Comparison of ENCODE assay signal across 7 cellular contexts in the genomic region with DNA sequence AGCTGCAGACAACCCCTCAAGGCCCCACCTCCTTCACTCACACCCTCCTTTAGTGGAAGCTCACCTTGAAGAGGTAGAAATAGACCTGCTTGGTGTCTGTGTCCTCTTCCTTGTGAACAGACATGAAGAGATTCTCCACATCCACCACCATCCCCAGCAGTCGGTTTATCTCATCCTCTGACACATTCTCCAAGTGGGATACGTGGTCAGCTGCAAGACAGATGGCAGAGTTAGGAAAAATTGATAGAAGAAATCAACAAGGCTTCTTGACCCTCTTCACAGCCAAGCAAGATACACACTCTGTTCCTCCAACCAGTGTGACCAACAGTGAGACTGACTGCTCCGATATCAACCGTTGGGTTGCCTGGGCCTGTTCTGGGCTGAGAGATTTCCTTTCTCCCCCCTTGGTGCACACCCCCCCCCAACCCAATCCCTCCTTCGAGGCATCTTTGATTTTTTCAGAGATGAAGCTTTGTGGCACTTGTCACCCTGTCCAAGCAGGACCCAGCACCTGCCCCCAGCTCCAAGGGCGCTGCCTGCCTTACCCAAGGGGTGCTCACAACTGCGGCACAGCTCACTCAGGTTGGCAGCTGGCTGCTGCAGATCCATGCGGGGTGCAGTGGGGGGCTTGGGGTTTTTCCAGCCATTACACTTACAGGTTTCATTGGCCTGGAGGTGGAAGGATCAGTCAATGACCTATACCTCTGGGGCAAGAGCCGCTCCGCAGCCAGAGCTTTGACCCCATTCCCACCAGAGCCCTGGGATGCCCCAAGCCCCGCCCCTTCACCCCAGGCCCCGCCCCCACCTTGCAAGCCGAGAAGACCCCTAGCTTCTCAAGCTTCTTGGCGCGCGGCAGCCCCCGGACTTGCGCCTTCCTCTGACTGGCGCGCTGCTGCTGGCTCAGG. TPM values are rescaled to one million over a fixed set of nuclear protein-coding genes. Genes with fewer than 3 reads are reported as not detected.
A peak's percentile ranks its signal among the peaks of the same experiment; 100 is the strongest.
DNase-seq lines count a peak whose midpoint lies in the region; ATAC-seq and TF ChIP-seq lines count a peak whose summit lies in the region.
"Had no signal": no experiment of that assay in that cellular context is flagged by ENCODE, and none has a peak within 500 bp of the region (broad histone marks: within the 10 kb centered on the region; RNA-seq: fewer than 3 reads in every experiment).

No MANE protein-coding gene starts in this region.

- H4K20me1 ChIP-seq in neural progenitor cell (ENCODE audit: low read depth) = no peaks in the 10 kb centered on the region

- H3K27me3 Mint-ChIP-seq in activated CD4-positive, alpha-beta T cell treated with anti-CD3 and anti-CD28 coated beads for 36 hours = no peaks in the 10 kb centered on the region
- peaks cover 5% of the 10 kb centered on the region for H3K27me3 Mint-ChIP-seq in neural progenitor cell (ENCODE audit: insufficient read depth, low read depth)

- H3K27ac ChIP-seq in brain microvascular endothelial cell (no peak overlapping the region), neural progenitor cell (peak overlapping the region; percentile 64)
- H3K27ac ChIP-seq: neutrophil had no signal

- intact Hi-C loops in activated CD4-positive, alpha-beta T cell treated with anti-CD3 and anti-CD28 coated beads for 36 hours (cut with DNase I, micrococcal nuclease) = loop anchor here in 1 of 2 experiments (1.0 kb wide), 9 partner anchors 8 to 287 kb away; a partner anchor contains a TSS

- DNase-seq in activated CD4-positive, alpha-beta T cell treated with anti-CD3 and anti-CD28 coated beads for 36 hours = peak; percentile 43
- DNase-seq in activated CD4-positive, alpha-beta T cell treated with anti-CD3 and anti-CD28 coated beads, Interleukin-2, amount 50 U/mL, for 1 hour = no peak
- DNase-seq in brain microvascular endothelial cell = no peak
- peak; percentile 79 for DNase-seq in neural progenitor cell (ENCODE audit: low spot score)
- DNase-seq in NCI-H526 treated with DMSO at 0.1 percent for 48 hours (lab: John Stamatoyannopoulos, UW) = no peak
- DNase-seq in COR-L47 (lab: John Stamatoyannopoulos, UW) = no peak

- TF ChIP-seq CTCF in brain microvascular endothelial cell (IDR thresholded peaks at IDR 0.05; ENCODE audit: low read depth, low read length, missing control alignments) = no peak
- TF ChIP-seq CTCF in neural progenitor cell (IDR thresholded peaks at IDR 0.05) = no peak

- H3F3A ChIP-seq in neural progenitor cell (ENCODE audit: low read depth) = peaks cover 25% of the 10 kb centered on the region

- H3K36me3 Mint-ChIP-seq in activated CD4-positive, alpha-beta T cell treated with anti-CD3 and anti-CD28 coated beads for 36 hours (ENCODE audit: low read depth) = peaks cover 35% of the 10 kb centered on the region
- H3K36me3 Mint-ChIP-seq in neural progenitor cell = peaks cover 9% of the 10 kb centered on the region

- peak overlapping the region; percentile 99 for H2AFZ ChIP-seq in neural progenitor cell (replicated peaks)

- peak overlapping the region; percentile 70 for H3K27ac Mint-ChIP-seq in activated CD4-positive, alpha-beta T cell treated with anti-CD3 and anti-CD28 coated beads for 36 hours
- no peak overlapping the region for H3K27ac Mint-ChIP-seq in neural progenitor cell

- H3K9me3 ChIP-seq in neural progenitor cell (ENCODE audit: low read depth) = no peaks in the 10 kb centered on the region
- H3K9me3 ChIP-seq: neutrophil had no signal

- H3K4me3 ChIP-seq in brain microvascular endothelial cell (ENCODE audit: low read depth, low read length) (peak overlapping the region; percentile 58), neural progenitor cell (peak overlapping the region; percentile 97)

- in situ Hi-C loops in brain microvascular endothelial cell (cut with HindIII; ENCODE audit: low pct_ligation_motif_present, low sequenced_read_pairs) = loop anchor here (25.0 kb wide), 1 partner anchor 158 kb away; a partner anchor contains a TSS

- peaks cover 16% of the 10 kb centered on the region for H3K4me1 ChIP-seq in neural progenitor cell

- H3K4me1 Mint-ChIP-seq in activated CD4-positive, alpha-beta T cell treated with anti-CD3 and anti-CD28 coated beads for 36 hours = peaks cover 29% of the 10 kb centered on the region
- peaks cover 12% of the 10 kb centered on the region for H3K4me1 Mint-ChIP-seq in neural progenitor cell

- POLR2A ChIA-PET in activated CD4-positive, alpha-beta T cell treated with anti-CD3 and anti-CD28 coated beads for 36 hours (lab: Charles Lee) = interaction anchor here (0.5 to 1.2 kb wide), 3 partner anchors 8 to 154 kb away, joined by 3 to 4 read pairs (median 3); a partner anchor contains a TSS

- H3K79me2 ChIP-seq in neural progenitor cell (ENCODE audit: low read depth) = no peaks in the 10 kb centered on the region

- no peaks in the 10 kb centered on the region for H3K9me3 Mint-ChIP-seq in activated CD4-positive, alpha-beta T cell treated with anti-CD3 and anti-CD28 coated beads for 36 hours (ENCODE audit: low read depth)
- H3K9me3 Mint-ChIP-seq in neural progenitor cell = no peaks in the 10 kb centered on the region

- CTCF ChIA-PET in activated CD4-positive, alpha-beta T cell treated with anti-CD3 and anti-CD28 coated beads for 36 hours (lab: Charles Lee) = interaction anchor here (0.6 to 3.1 kb wide), 17 partner anchors 8 to 414 kb away, joined by 3 to 17 read pairs (median 4); a partner anchor contains a TSS

- ATAC-seq in activated CD4-positive, alpha-beta T cell treated with anti-CD3 and anti-CD28 coated beads for 36 hours = peak; percentile 24

- H3K4me3 Mint-ChIP-seq in activated CD4-positive, alpha-beta T cell treated with anti-CD3 and anti-CD28 coated beads for 36 hours = peak overlapping the region; percentile 70
- peak overlapping the region; percentile 83 for H3K4me3 Mint-ChIP-seq in neural progenitor cell

- peak overlapping the region; percentile 97 for H3K4me2 ChIP-seq in neural progenitor cell

- H3K36me3 ChIP-seq in brain microvascular endothelial cell (replicated peaks) = peaks cover 17% of the 10 kb centered on the region
- H3K36me3 ChIP-seq in neural progenitor cell = no peaks in the 10 kb centered on the region

- H3K9ac ChIP-seq in neural progenitor cell = peak overlapping the region; percentile 84

- H3K27me3 ChIP-seq in brain microvascular endothelial cell (replicated peaks) = no peaks in the 10 kb centered on the region
- H3K27me3 ChIP-seq in neural progenitor cell = no peaks in the 10 kb centered on the region
- H3K27me3 ChIP-seq: neutrophil had no signal

RNA-seq across cellular contexts. Expression of a gene that starts 0.8 kb away (rescaled TPM):
- total RNA-seq in activated CD4-positive, alpha-beta T cell treated with anti-CD3 and anti-CD28 coated beads for 36 hours = 10 to 100 TPM; 46.2 to 54.8 TPM
- 18.4 and 34.2 TPM in 2 replicates for total RNA-seq in neural progenitor cell (ENCODE audit: low replicate concordance)

RNA-seq across cellular contexts. Expression of a gene that starts 2.2 kb away (rescaled TPM):
- under 1 TPM; 0.09 to 0.11 TPM for total RNA-seq in activated CD4-positive, alpha-beta T cell treated with anti-CD3 and anti-CD28 coated beads for 36 hours
- 0.12 and 0.65 TPM in 2 replicates for total RNA-seq in neural progenitor cell (ENCODE audit: low replicate concordance)

RNA-seq across cellular contexts. Expression of a gene that starts 7.9 kb away (rescaled TPM):
- 10 to 100 TPM; 23.8 to 31.1 TPM for total RNA-seq in activated CD4-positive, alpha-beta T cell treated with anti-CD3 and anti-CD28 coated beads for 36 hours
- 0.12 TPM in 1 of 2 replicates, not detected in the other for total RNA-seq in neural progenitor cell (ENCODE audit: low replicate concordance)

RNA-seq across cellular contexts. Expression of a gene that starts 22.1 kb away (rescaled TPM):
- total RNA-seq in activated CD4-positive, alpha-beta T cell treated with anti-CD3 and anti-CD28 coated beads for 36 hours = under 1 TPM; 0.23 to 0.30 TPM
- 5.0 and 7.5 TPM in 2 replicates for total RNA-seq in neural progenitor cell (ENCODE audit: low replicate concordance)

RNA-seq across cellular contexts. Expression of a gene that starts 34.4 kb away (rescaled TPM):
- total RNA-seq in activated CD4-positive, alpha-beta T cell treated with anti-CD3 and anti-CD28 coated beads for 36 hours = 10 to 100 TPM; 32.0 to 47.3 TPM
- 33.5 and 48.9 TPM in 2 replicates for total RNA-seq in neural progenitor cell (ENCODE audit: low replicate concordance)

Comparison
In these comparisons a context has a peak if more than half of its experiments do, and no peak if none do; other contexts are left out.
1. DNase-seq: peak in activated CD4-positive, alpha-beta T cell treated with anti-CD3 and anti-CD28 coated beads for 36 hours (single experiment) and neural progenitor cell (single experiment); none in activated CD4-positive, alpha-beta T cell treated with anti-CD3 and anti-CD28 coated beads, Interleukin-2, amount 50 U/mL, for 1 hour (single experiment), brain microvascular endothelial cell (single experiment), NCI-H526 treated with DMSO at 0.1 percent for 48 hours (single experiment) and COR-L47 (single experiment).
2. RNA of a gene that starts 7.9 kb away (total RNA-seq): 23.8 to 31.1 TPM in activated CD4-positive, alpha-beta T cell treated with anti-CD3 and anti-CD28 coated beads for 36 hours; 0.12 TPM in neural progenitor cell; every median in the first group is over 10 times any median in the second.